In the genomic region with DNA sequence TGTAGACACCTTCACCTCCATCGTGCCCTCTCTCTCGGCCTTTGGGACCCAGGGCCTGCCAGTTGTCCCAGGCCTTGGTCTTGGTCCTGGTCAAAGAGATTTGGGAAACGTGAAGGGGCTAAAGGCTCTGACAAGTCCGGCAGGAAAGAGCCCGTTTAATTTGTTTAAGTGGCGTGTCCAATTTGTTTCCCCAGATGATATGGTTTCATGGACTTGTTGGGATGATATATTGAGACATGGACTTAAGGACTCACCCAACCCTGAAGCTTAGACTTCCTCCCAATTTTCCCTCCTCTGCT, we compare ENCODE assay signal across 11 cellular contexts. TPM values are rescaled to one million over a fixed set of nuclear protein-coding genes. Genes with fewer than 3 reads are reported as not detected.
DNase-seq lines count a peak whose midpoint lies in the region; ATAC-seq and TF ChIP-seq lines count a peak whose summit lies in the region.
"Had no signal": no experiment of that assay in that cellular context is flagged by ENCODE, and none has a peak within 500 bp of the region (broad histone marks: within the 10 kb centered on the region; RNA-seq: fewer than 3 reads in every experiment).

No MANE protein-coding gene starts in this region.

- peaks cover 8% of the 10 kb centered on the region for H3K27me3 ChIP-seq in kidney epithelial cell (ENCODE audit: control insufficient read depth, insufficient read depth, low read length)

- no peaks in the 10 kb centered on the region for H3K36me3 Mint-ChIP-seq in activated T-cell treated with anti-CD3 and anti-CD28 coated beads, Interleukin-2, amount 50 U/mL, for 72 hours (ENCODE audit: insufficient read depth in 2 of 2)
- peaks cover 12% of the 10 kb centered on the region for H3K36me3 Mint-ChIP-seq in activated naive CD8-positive, alpha-beta T cell treated with anti-CD3 and anti-CD28 coated beads for 36 hours

- peaks cover 34% of the 10 kb centered on the region for H3K27me3 Mint-ChIP-seq in activated T-cell treated with anti-CD3 and anti-CD28 coated beads, Interleukin-2, amount 50 U/mL, for 72 hours (ENCODE audit: low read depth)
- peaks cover 20% of the 10 kb centered on the region for H3K27me3 Mint-ChIP-seq in activated naive CD8-positive, alpha-beta T cell treated with anti-CD3 and anti-CD28 coated beads for 36 hours

- no peak for ATAC-seq in activated T-cell treated with anti-CD3 and anti-CD28 coated beads, Interleukin-2, amount 50 U/mL, for 72 hours (replicated peaks in 1 of 2)
- ATAC-seq in GM18861 (IDR thresholded peaks at IDR 0.05; ENCODE audit: unreplicated experiment): no peak
- ATAC-seq: Panc1 had no signal

- peak overlapping the region; percentile 82 for H3K4me3 ChIP-seq in kidney epithelial cell (ENCODE audit: low read depth, low read length)

- H3K36me3 ChIP-seq in kidney epithelial cell (ENCODE audit: control insufficient read depth, insufficient read depth, low read length): no peaks in the 10 kb centered on the region

- peak overlapping the region; percentile 64 for H3K27ac ChIP-seq in substantia nigra (ENCODE audit: low read depth, low read length, poor library complexity, severe bottlenecking)

- no peak for TF ChIP-seq CTCF in kidney epithelial cell (IDR thresholded peaks at IDR 0.05; ENCODE audit: insufficient read depth, low read length, poor library complexity, severe bottlenecking)

- H3K4me1 Mint-ChIP-seq in activated T-cell treated with anti-CD3 and anti-CD28 coated beads, Interleukin-2, amount 50 U/mL, for 72 hours (ENCODE audit: low read depth): peaks cover 42% of the 10 kb centered on the region
- peaks cover 27% of the 10 kb centered on the region for H3K4me1 Mint-ChIP-seq in activated naive CD8-positive, alpha-beta T cell treated with anti-CD3 and anti-CD28 coated beads for 36 hours

- DNase-seq in activated T-cell treated with anti-CD3 and anti-CD28 coated beads, Interleukin-2, amount 50 U/mL, for 72 hours: no peak
- no peak for DNase-seq in activated T-cell treated with anti-CD3 and anti-CD28 coated beads for 4 hours
- DNase-seq in activated naive CD8-positive, alpha-beta T cell treated with anti-CD3 and anti-CD28 coated beads for 36 hours: no peak
- DNase-seq in kidney epithelial cell (ENCODE audit: low read depth): no peak
- DNase-seq in substantia nigra (lab: John Stamatoyannopoulos, UW): no peak
- no peak for DNase-seq in NCI-H1694 treated with DMSO at 0.1 percent for 48 hours (lab: John Stamatoyannopoulos, UW)
- DNase-seq in superior temporal gyrus (ENCODE audit: extremely low spot score): no peak
- DNase-seq: activated naive CD4-positive, alpha-beta T cell; COR-L47 had no signal

- no peaks in the 10 kb centered on the region for H3K9me3 Mint-ChIP-seq in activated T-cell treated with anti-CD3 and anti-CD28 coated beads, Interleukin-2, amount 50 U/mL, for 72 hours
- no peaks in the 10 kb centered on the region for H3K9me3 Mint-ChIP-seq in activated naive CD8-positive, alpha-beta T cell treated with anti-CD3 and anti-CD28 coated beads for 36 hours

- H3K4me3 Mint-ChIP-seq in activated T-cell treated with anti-CD3 and anti-CD28 coated beads, Interleukin-2, amount 50 U/mL, for 72 hours: peak overlapping the region; percentile 89 to 90
- H3K4me3 Mint-ChIP-seq in activated naive CD8-positive, alpha-beta T cell treated with anti-CD3 and anti-CD28 coated beads for 36 hours: peak overlapping the region; percentile 82

- no peak overlapping the region for H3K27ac Mint-ChIP-seq in activated T-cell treated with anti-CD3 and anti-CD28 coated beads, Interleukin-2, amount 50 U/mL, for 72 hours
- peak overlapping the region; percentile 86 for H3K27ac Mint-ChIP-seq in activated naive CD8-positive, alpha-beta T cell treated with anti-CD3 and anti-CD28 coated beads for 36 hours

RNA-seq across cellular contexts. Expression of gene CLEC11A, which starts 2.7 kb away (rescaled TPM):
- 1 to 10 TPM; 2.0 to 3.4 TPM for total RNA-seq in activated T-cell treated with anti-CD3 and anti-CD28 coated beads, Interleukin-2, amount 50 U/mL, for 72 hours
- 1 to 10 TPM; 2.2 to 3.1 TPM for total RNA-seq in activated naive CD8-positive, alpha-beta T cell treated with anti-CD3 and anti-CD28 coated beads for 36 hours
- 6.0 and 12.4 TPM in 2 replicates for total RNA-seq in kidney epithelial cell

RNA-seq across cellular contexts. Expression of gene SHANK1, which starts 6.3 kb away (rescaled TPM):
- total RNA-seq in activated T-cell treated with anti-CD3 and anti-CD28 coated beads, Interleukin-2, amount 50 U/mL, for 72 hours: under 1 TPM in 1 of 2 donors, not detected in 1; 0.07 TPM
- under 1 TPM; 0.04 to 0.12 TPM for total RNA-seq in activated naive CD8-positive, alpha-beta T cell treated with anti-CD3 and anti-CD28 coated beads for 36 hours
- total RNA-seq in kidney epithelial cell: 1.2 and 1.6 TPM in 2 replicates

RNA-seq across cellular contexts. Expression of gene GPR32, which starts 44.4 kb away (rescaled TPM):
- not detected for total RNA-seq in activated T-cell treated with anti-CD3 and anti-CD28 coated beads, Interleukin-2, amount 50 U/mL, for 72 hours
- not detected for total RNA-seq in activated naive CD8-positive, alpha-beta T cell treated with anti-CD3 and anti-CD28 coated beads for 36 hours
- not detected in 2 replicates for total RNA-seq in kidney epithelial cell
